Comparison of ENCODE assay signal across 1 cellular context in the genomic region with DNA sequence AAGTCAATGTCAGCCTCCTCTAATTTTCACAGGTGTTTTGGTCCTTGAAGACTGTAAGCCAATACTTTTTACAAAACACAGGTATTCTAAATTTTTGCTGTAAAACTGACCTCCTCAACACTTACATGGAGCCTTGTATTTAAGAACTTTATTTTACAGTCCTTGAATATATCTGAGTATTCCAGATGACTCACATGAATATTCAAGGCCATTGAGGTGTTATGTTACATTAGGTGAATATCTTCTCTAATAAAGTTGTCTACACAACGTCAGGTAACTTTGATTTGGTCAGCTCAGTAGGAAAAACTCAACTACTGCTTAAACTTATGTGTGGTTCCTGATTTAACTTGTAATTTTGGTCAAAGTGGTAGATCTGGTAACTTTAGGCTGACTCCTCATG.
TF ChIP-seq lines count a peak whose summit lies in the region.

No MANE protein-coding gene starts in this region.

TF ChIP-seq in GM23338, 12 proteins besides CTCF, POLR2A, EP300 and RAD21 (continued from another document):
- TF ChIP-seq NANOG (IDR thresholded peaks at IDR 0.05; ENCODE audit: borderline replicate concordance): no peak
- TF ChIP-seq JUNB (IDR thresholded peaks at IDR 0.05; ENCODE audit: unreplicated experiment): no peak
- no peak for TF ChIP-seq ZNF331 (CRISPR knock-in tag; IDR thresholded peaks at IDR 0.05; ENCODE audit: low read depth)
- TF ChIP-seq CREB1 (CRISPR knock-in tag; IDR thresholded peaks at IDR 0.05; ENCODE audit: low read depth): no peak
- TF ChIP-seq STAT1 (IDR thresholded peaks at IDR 0.05; ENCODE audit: unreplicated experiment): no peak
- TF ChIP-seq POLR2AphosphoS5 (IDR thresholded peaks at IDR 0.05; ENCODE audit: low read depth): no peak
- TF ChIP-seq, protein P1, sequence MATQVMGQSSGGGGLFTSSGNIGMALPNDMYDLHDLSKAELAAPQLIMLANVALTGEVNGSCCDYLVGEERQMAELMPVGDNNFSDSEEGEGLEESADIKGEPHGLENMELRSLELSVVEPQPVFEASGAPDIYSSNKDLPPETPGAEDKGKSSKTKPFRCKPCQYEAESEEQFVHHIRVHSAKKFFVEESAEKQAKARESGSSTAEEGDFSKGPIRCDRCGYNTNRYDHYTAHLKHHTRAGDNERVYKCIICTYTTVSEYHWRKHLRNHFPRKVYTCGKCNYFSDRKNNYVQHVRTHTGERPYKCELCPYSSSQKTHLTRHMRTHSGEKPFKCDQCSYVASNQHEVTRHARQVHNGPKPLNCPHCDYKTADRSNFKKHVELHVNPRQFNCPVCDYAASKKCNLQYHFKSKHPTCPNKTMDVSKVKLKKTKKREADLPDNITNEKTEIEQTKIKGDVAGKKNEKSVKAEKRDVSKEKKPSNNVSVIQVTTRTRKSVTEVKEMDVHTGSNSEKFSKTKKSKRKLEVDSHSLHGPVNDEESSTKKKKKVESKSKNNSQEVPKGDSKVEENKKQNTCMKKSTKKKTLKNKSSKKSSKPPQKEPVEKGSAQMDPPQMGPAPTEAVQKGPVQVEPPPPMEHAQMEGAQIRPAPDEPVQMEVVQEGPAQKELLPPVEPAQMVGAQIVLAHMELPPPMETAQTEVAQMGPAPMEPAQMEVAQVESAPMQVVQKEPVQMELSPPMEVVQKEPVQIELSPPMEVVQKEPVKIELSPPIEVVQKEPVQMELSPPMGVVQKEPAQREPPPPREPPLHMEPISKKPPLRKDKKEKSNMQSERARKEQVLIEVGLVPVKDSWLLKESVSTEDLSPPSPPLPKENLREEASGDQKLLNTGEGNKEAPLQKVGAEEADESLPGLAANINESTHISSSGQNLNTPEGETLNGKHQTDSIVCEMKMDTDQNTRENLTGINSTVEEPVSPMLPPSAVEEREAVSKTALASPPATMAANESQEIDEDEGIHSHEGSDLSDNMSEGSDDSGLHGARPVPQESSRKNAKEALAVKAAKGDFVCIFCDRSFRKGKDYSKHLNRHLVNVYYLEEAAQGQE (IDR thresholded peaks at IDR 0.05; ENCODE audit: unreplicated experiment): no peak
